1 cellular context compared by ENCODE assay signal in genomic region chr9:130297371-130297770, GRCh38.
TF ChIP-seq lines count a peak whose summit lies in the region.

No MANE protein-coding gene starts in this region.

TF ChIP-seq in K562, 482 proteins besides CTCF, POLR2A, EP300 and RAD21:
- TF ChIP-seq GTF2B (IDR thresholded peaks at IDR 0.05; ENCODE audit: extremely low read depth, insufficient read length), result no peak
- TF ChIP-seq JUND (IDR thresholded peaks at IDR 0.05; ENCODE audit: borderline replicate concordance, low read depth, low read length), result no peak
- no peak for TF ChIP-seq JUND (tag; IDR thresholded peaks at IDR 0.05; ENCODE audit: borderline replicate concordance, low read depth, low read length)
- TF ChIP-seq KLF1 (tag; IDR thresholded peaks at IDR 0.05), result no peak
- no peak for TF ChIP-seq PHB2 (IDR thresholded peaks at IDR 0.05; ENCODE audit: low read depth)
- TF ChIP-seq ZNF263 (CRISPR knock-in tag; IDR thresholded peaks at IDR 0.05; ENCODE audit: borderline replicate concordance), result peak; percentile 25; the same call in 1 of the 2 replicates
- TF ChIP-seq CREM (IDR thresholded peaks at IDR 0.05; ENCODE audit: low read depth), result no peak
